16 cellular contexts compared by ENCODE assay signal in genomic region chr3:115862099-115862498, GRCh38.
"Had no signal": no experiment of that assay in that cellular context is flagged by ENCODE, and none has a peak within 500 bp of the region (broad histone marks: within the 10 kb centered on the region; RNA-seq: fewer than 3 reads in every experiment).

No MANE protein-coding gene starts in this region.

- H3K36me3 Mint-ChIP-seq: activated CD8-positive, alpha-beta memory T cell treated with anti-CD3 and anti-CD28 coated beads, Interleukin-2, amount 10 ng/mL, durations not matched to agents 7 days and 5 days; activated naive CD8-positive, alpha-beta T cell had no signal

- H3K9me3 ChIP-seq: ovary, thoracic aorta had no signal

- H3K4me3 Mint-ChIP-seq: activated CD8-positive, alpha-beta memory T cell treated with anti-CD3 and anti-CD28 coated beads, Interleukin-2, amount 10 ng/mL, durations not matched to agents 7 days and 5 days; activated naive CD8-positive, alpha-beta T cell; activated T-cell treated with anti-CD3 and anti-CD28 coated beads, Interleukin-2, amount 50 U/mL, for 24 hours; dendritic cell treated with granulocyte-macrophage colony-stimulating factor and Interleukin-4, amounts not matched to agents 40 ng/mL and 50 ng/mL, for 4 days; neural crest cell; stimulated activated naive CD8-positive, alpha-beta T cell treated with anti-CD3 and anti-CD28 coated beads, Interleukin-15, amount 100 ng/mL, for 72 hours had no signal

- H3K4me3 ChIP-seq: ovary, thoracic aorta had no signal

- DNase-seq: activated CD4-positive, alpha-beta T cell treated with anti-CD3 and anti-CD28 coated beads, Interleukin-2, amount 50 U/mL, for 4 hours; activated CD8-positive, alpha-beta memory T cell treated with anti-CD3 and anti-CD28 coated beads, Interleukin-2, amount 10 ng/mL, durations not matched to agents 7 days and 5 days; activated effector memory CD4-positive, alpha-beta T cell treated with anti-CD3 and anti-CD28 coated beads, Interleukin-2, amount 50 U/mL, for 16 hours; activated T-cell treated with anti-CD3 and anti-CD28 coated beads, Interleukin-2, amount 50 U/mL, for 24 hours; cerebellar nuclear complex; kidney; left ventricle myocardium superior; mesendoderm; ovary; stimulated activated CD4-positive, alpha-beta T cell treated with anti-CD3 and anti-CD28 coated beads, Interleukin-15, amount 100 ng/mL, for 24 hours; stimulated activated CD4-positive, alpha-beta T cell treated with anti-CD3 and anti-CD28 coated beads, Interleukin-4, amount 100 ng/mL, for 4 hours; stimulated activated naive CD8-positive, alpha-beta T cell treated with anti-CD3 and anti-CD28 coated beads, Interleukin-15, amount 100 ng/mL, for 72 hours had no signal

- H3K4me1 Mint-ChIP-seq: activated CD8-positive, alpha-beta memory T cell treated with anti-CD3 and anti-CD28 coated beads, Interleukin-2, amount 10 ng/mL, durations not matched to agents 7 days and 5 days; stimulated activated naive CD8-positive, alpha-beta T cell treated with anti-CD3 and anti-CD28 coated beads, Interleukin-15, amount 100 ng/mL, for 72 hours had no signal

- H3K27ac ChIP-seq: ovary, thoracic aorta had no signal

- ATAC-seq: activated CD8-positive, alpha-beta memory T cell treated with anti-CD3 and anti-CD28 coated beads, Interleukin-2, amount 10 ng/mL, durations not matched to agents 7 days and 5 days; stimulated activated naive CD8-positive, alpha-beta T cell treated with anti-CD3 and anti-CD28 coated beads, Interleukin-15, amount 100 ng/mL, for 72 hours had no signal

- H3K9me3 Mint-ChIP-seq: activated T-cell treated with anti-CD3 and anti-CD28 coated beads, Interleukin-2, amount 50 U/mL, for 24 hours; dendritic cell treated with granulocyte-macrophage colony-stimulating factor and Interleukin-4, amounts not matched to agents 40 ng/mL and 50 ng/mL, for 4 days; neural crest cell; stimulated activated naive CD8-positive, alpha-beta T cell treated with anti-CD3 and anti-CD28 coated beads, Interleukin-15, amount 100 ng/mL, for 72 hours had no signal

- H3K27ac Mint-ChIP-seq: activated CD8-positive, alpha-beta memory T cell treated with anti-CD3 and anti-CD28 coated beads, Interleukin-2, amount 10 ng/mL, durations not matched to agents 7 days and 5 days; activated naive CD8-positive, alpha-beta T cell; activated T-cell treated with anti-CD3 and anti-CD28 coated beads, Interleukin-2, amount 50 U/mL, for 24 hours; dendritic cell treated with granulocyte-macrophage colony-stimulating factor and Interleukin-4, amounts not matched to agents 40 ng/mL and 50 ng/mL, for 4 days; stimulated activated naive CD8-positive, alpha-beta T cell treated with anti-CD3 and anti-CD28 coated beads, Interleukin-15, amount 100 ng/mL, for 72 hours had no signal

- H3K36me3 ChIP-seq: ovary, thoracic aorta had no signal
